Comparison of ENCODE assay signal across 1 cellular context in genomic region chr3:52514576-52514975, GRCh38.
TF ChIP-seq lines count a peak whose summit lies in the region.

No MANE protein-coding gene starts in this region.

TF ChIP-seq in IMR-90, 13 proteins besides CTCF, POLR2A, EP300 and RAD21:
- TF ChIP-seq ELK1 (IDR thresholded peaks at IDR 0.05; ENCODE audit: borderline replicate concordance, low read depth, low read length) (no peak), NFE2L2 (IDR thresholded peaks at IDR 0.05; ENCODE audit: low read depth, low read length) (no peak)
